Comparison of ENCODE assay signal across 1 cellular context in the genomic region with DNA sequence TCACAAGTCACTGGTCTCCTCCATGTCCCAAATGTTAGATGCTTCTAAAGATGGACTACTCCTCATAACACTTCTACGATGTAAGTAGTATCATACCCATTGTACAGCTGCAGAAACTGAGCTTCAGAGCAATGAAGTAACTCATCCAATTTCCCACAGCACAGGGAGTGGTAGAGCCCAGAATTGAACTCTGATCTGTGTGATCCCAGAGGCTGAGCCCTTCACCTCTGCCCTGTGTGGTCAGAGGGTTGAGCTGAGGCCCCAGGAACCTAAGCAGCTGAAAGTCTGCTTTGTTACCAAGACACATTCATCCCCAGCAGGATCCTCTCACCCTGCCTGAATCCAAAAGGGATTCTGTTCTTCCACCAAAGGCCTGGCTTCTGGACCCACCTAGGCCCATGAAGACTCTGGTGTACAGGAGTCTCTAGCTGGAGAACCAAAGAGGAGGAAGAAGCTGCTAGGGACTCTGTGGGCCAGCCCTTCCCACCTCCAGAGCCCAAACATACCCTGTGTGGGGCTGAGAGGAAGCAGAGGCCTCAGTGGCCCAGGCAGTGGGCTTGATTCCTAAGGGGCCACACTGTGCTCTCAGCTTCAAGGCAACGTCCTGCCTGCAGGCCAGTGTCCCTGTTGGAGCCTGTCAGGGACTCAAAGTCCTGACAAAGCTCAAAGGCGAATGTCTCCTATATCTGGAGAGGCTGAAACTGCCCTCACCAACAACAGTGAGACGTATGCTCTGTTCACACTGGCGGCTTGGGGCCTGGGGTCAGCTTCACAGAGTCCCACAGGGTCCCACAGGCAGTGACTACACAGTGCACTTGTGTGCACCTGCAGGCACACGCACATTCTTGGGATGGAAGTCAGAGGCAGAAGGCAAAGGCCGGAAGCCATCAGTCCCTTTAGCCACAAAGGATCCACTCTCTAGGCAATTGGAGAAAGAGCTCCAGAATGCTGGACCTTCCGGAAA.
TF ChIP-seq lines count a peak whose summit lies in the region.

No MANE protein-coding gene starts in this region.

TF ChIP-seq in HepG2, 621 proteins besides CTCF, POLR2A, EP300 and RAD21 (continued from another document):
- TF ChIP-seq ISL2 (CRISPR knock-in tag; IDR thresholded peaks at IDR 0.05), result 0 out of 2 replicates have a peak, but pooled peaks have one; percentile 32
- TF ChIP-seq ZNF24 (IDR thresholded peaks at IDR 0.05), result peak; percentile 90
- no peak; the same call in 1 of the 2 replicates for TF ChIP-seq BCL3 (CRISPR knock-in tag; IDR thresholded peaks at IDR 0.05)
- peak; percentile 52; the same call in 1 of the 2 replicates for TF ChIP-seq NCOA2 (CRISPR knock-in tag; IDR thresholded peaks at IDR 0.05)
- TF ChIP-seq SOX5 (CRISPR knock-in tag; IDR thresholded peaks at IDR 0.05; ENCODE audit: borderline replicate concordance), result peak; percentile 45; the same call in 1 of the 2 replicates
- TF ChIP-seq CC2D1A (CRISPR knock-in tag; IDR thresholded peaks at IDR 0.05), result peak; percentile 71; the same call in 1 of the 2 replicates
- TF ChIP-seq, protein P1, sequence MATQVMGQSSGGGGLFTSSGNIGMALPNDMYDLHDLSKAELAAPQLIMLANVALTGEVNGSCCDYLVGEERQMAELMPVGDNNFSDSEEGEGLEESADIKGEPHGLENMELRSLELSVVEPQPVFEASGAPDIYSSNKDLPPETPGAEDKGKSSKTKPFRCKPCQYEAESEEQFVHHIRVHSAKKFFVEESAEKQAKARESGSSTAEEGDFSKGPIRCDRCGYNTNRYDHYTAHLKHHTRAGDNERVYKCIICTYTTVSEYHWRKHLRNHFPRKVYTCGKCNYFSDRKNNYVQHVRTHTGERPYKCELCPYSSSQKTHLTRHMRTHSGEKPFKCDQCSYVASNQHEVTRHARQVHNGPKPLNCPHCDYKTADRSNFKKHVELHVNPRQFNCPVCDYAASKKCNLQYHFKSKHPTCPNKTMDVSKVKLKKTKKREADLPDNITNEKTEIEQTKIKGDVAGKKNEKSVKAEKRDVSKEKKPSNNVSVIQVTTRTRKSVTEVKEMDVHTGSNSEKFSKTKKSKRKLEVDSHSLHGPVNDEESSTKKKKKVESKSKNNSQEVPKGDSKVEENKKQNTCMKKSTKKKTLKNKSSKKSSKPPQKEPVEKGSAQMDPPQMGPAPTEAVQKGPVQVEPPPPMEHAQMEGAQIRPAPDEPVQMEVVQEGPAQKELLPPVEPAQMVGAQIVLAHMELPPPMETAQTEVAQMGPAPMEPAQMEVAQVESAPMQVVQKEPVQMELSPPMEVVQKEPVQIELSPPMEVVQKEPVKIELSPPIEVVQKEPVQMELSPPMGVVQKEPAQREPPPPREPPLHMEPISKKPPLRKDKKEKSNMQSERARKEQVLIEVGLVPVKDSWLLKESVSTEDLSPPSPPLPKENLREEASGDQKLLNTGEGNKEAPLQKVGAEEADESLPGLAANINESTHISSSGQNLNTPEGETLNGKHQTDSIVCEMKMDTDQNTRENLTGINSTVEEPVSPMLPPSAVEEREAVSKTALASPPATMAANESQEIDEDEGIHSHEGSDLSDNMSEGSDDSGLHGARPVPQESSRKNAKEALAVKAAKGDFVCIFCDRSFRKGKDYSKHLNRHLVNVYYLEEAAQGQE (IDR thresholded peaks at IDR 0.05; ENCODE audit: borderline replicate concordance in 1 of 2, low read depth in 1 of 2, low read length in 2 of 2), result 0 out of 4 replicates have a peak, but pooled peaks of 1 of the 2 experiments have one; percentile 5
- TF ChIP-seq, protein P2, sequence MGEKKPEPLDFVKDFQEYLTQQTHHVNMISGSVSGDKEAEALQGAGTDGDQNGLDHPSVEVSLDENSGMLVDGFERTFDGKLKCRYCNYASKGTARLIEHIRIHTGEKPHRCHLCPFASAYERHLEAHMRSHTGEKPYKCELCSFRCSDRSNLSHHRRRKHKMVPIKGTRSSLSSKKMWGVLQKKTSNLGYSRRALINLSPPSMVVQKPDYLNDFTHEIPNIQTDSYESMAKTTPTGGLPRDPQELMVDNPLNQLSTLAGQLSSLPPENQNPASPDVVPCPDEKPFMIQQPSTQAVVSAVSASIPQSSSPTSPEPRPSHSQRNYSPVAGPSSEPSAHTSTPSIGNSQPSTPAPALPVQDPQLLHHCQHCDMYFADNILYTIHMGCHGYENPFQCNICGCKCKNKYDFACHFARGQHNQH (CRISPR knock-in tag; IDR thresholded peaks at IDR 0.05), result no peak
- TF ChIP-seq ZMYM2 (CRISPR knock-in tag; IDR thresholded peaks at IDR 0.05), result peak; percentile 100
- peak; percentile 44; the same call in 1 of the 2 replicates for TF ChIP-seq ZNF766 (CRISPR knock-in tag; IDR thresholded peaks at IDR 0.05; ENCODE audit: borderline replicate concordance)
- 0 out of 2 replicates have a peak, but pooled peaks have one; percentile 44 for TF ChIP-seq REPIN1 (CRISPR knock-in tag; IDR thresholded peaks at IDR 0.05; ENCODE audit: borderline replicate concordance, low read depth)
- TF ChIP-seq CHD4 (IDR thresholded peaks at IDR 0.05; ENCODE audit: borderline replicate concordance, low read length), result peak; percentile 97
- TF ChIP-seq TCF12 (IDR thresholded peaks at IDR 0.05), result no peak
- TF ChIP-seq TCF12 (CRISPR knock-in tag; IDR thresholded peaks at IDR 0.05), result no peak
- no peak; the same call in 1 of the 2 replicates for TF ChIP-seq ZMYM4 (CRISPR knock-in tag; IDR thresholded peaks at IDR 0.05)
- peak; percentile 53; the same call in 1 of the 2 replicates for TF ChIP-seq ZFP91 (CRISPR knock-in tag; IDR thresholded peaks at IDR 0.05; ENCODE audit: borderline replicate concordance)
- no peak for TF ChIP-seq PHF20 (CRISPR knock-in tag; IDR thresholded peaks at IDR 0.05)
- no peak for TF ChIP-seq HIVEP1 (CRISPR knock-in tag; IDR thresholded peaks at IDR 0.05)
- TF ChIP-seq, protein P3, sequence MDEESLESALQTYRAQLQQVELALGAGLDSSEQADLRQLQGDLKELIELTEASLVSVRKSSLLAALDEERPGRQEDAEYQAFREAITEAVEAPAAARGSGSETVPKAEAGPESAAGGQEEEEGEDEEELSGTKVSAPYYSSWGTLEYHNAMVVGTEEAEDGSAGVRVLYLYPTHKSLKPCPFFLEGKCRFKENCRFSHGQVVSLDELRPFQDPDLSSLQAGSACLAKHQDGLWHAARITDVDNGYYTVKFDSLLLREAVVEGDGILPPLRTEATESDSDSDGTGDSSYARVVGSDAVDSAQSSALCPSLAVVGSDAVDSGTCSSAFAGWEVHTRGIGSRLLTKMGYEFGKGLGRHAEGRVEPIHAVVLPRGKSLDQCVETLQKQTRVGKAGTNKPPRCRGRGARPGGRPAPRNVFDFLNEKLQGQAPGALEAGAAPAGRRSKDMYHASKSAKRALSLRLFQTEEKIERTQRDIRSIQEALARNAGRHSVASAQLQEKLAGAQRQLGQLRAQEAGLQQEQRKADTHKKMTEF (CRISPR knock-in tag; IDR thresholded peaks at IDR 0.05), result peak; percentile 4; the same call in 1 of the 2 replicates
- peak; percentile 76 for TF ChIP-seq HDAC2 (CRISPR knock-in tag; IDR thresholded peaks at IDR 0.05)
- TF ChIP-seq HDAC1 (CRISPR knock-in tag; IDR thresholded peaks at IDR 0.05), result peak; percentile 55
- TF ChIP-seq ARID2 (CRISPR knock-in tag; IDR thresholded peaks at IDR 0.05; ENCODE audit: borderline replicate concordance), result no peak
- no peak for TF ChIP-seq TBL1XR1 (IDR thresholded peaks at IDR 0.05; ENCODE audit: borderline replicate concordance, low read length, partially characterized antibody)
